In genomic region chr7:131355917-131356777, GRCh38 we compare ENCODE assay signal across 18 cellular contexts. TPM values are rescaled to one million over a fixed set of nuclear protein-coding genes. Genes with fewer than 3 reads are reported as not detected.
DNase-seq lines count a peak whose midpoint lies in the region; ATAC-seq and TF ChIP-seq lines count a peak whose summit lies in the region.
"Had no signal": no experiment of that assay in that cellular context is flagged by ENCODE, and none has a peak within 500 bp of the region (broad histone marks: within the 10 kb centered on the region; RNA-seq: fewer than 3 reads in every experiment).

No MANE protein-coding gene starts in this region.

- no peak overlapping the region for H3K4me3 ChIP-seq in fibroblast of villous mesenchyme (ENCODE audit: low read depth, low read length)
- H3K4me3 ChIP-seq in psoas muscle = no peak overlapping the region
- no peak overlapping the region for H3K4me3 ChIP-seq in SJCRH30
- H3K4me3 ChIP-seq: Peyer's patch, uterus had no signal

- peak in 3 of 4 donors; percentile 24 to 34 (median 25) for ATAC-seq in psoas muscle
- ATAC-seq: CD8-positive, alpha-beta T cell had no signal

- DNase-seq in DMS79 treated with DMSO at 0.1 percent for 48 hours (lab: John Stamatoyannopoulos, UW) = peak; percentile 73
- DNase-seq in MV-4-11 (lab: John Stamatoyannopoulos, UW) = peak; percentile 48
- DNase-seq in fibroblast of villous mesenchyme (ENCODE audit: low read depth) = peak; percentile 54
- no peak for DNase-seq in psoas muscle
- no peak for DNase-seq in SIG-M5 (lab: John Stamatoyannopoulos, UW)
- no peak for DNase-seq in ACHN
- no peak for DNase-seq in SJCRH30
- DNase-seq: activated CD8-positive, alpha-beta memory T cell treated with anti-CD3 and anti-CD28 coated beads, Interleukin-2, amount 50 U/mL, for 48 hours; activated naive CD4-positive, alpha-beta T cell treated with anti-CD3 and anti-CD28 coated beads, Interleukin-2, amount 50 U/mL, for 16 hours; CD8-positive, alpha-beta T cell; effector CD4-positive, alpha-beta T cell; Kasumi-1; NCI-H187 treated with DMSO at 0.1 percent for 48 hours; NCI-H526 treated with DMSO at 0.1 percent for 48 hours; Peyer's patch; stimulated activated naive CD4-positive, alpha-beta T cell treated with Interleukin-2 at 50 U/mL for 16 hours; uterus had no signal

- H3K27me3 ChIP-seq in psoas muscle (ENCODE audit: insufficient read depth in 3 of 3, low read length in 2 of 3) (no peaks in the 10 kb centered on the region), SJCRH30 (no peaks in the 10 kb centered on the region)
- H3K27me3 ChIP-seq: Peyer's patch, uterus had no signal

- H3K4me1 ChIP-seq in psoas muscle = peaks cover 57% of the 10 kb centered on the region
- H3K4me1 ChIP-seq in SJCRH30 = peaks cover 4% of the 10 kb centered on the region; the same call in 1 of the 2 replicates

- intact Hi-C loops in psoas muscle (cut with DNase I) = no loop called here

- TF ChIP-seq CTCF in fibroblast of villous mesenchyme (IDR thresholded peaks at IDR 0.05; ENCODE audit: insufficient read depth, low read depth, low read length) = no peak
- TF ChIP-seq CTCF in psoas muscle (IDR thresholded peaks at IDR 0.05) = no peak

- 68 to 79% (median 70%) methylated on average over 13 of the region's 13 CpGs for WGBS in psoas muscle, 3 donors

- no peak overlapping the region for H3K27ac ChIP-seq in psoas muscle
- no peak overlapping the region for H3K27ac ChIP-seq in SJCRH30
- H3K27ac ChIP-seq: HL-60, Peyer's patch had no signal

- H3K36me3 ChIP-seq in psoas muscle (ENCODE audit: insufficient read depth in 1 of 2, low read depth in 1 of 2) (no peaks in the 10 kb centered on the region), SJCRH30 (no peaks in the 10 kb centered on the region)
- H3K36me3 ChIP-seq: Peyer's patch, uterus had no signal

- in situ Hi-C loops in ACHN (cut with HindIII; ENCODE audit: low pct_ligation_motif_present, low pct_unique_long_range_greater_than_20kb, low sequenced_read_pairs) = no loop called here

- H3K9me3 ChIP-seq in psoas muscle = no peaks in the 10 kb centered on the region
- no peaks in the 10 kb centered on the region for H3K9me3 ChIP-seq in SJCRH30 (replicated peaks)
- H3K9me3 ChIP-seq: Peyer's patch, uterus had no signal

RNA-seq across cellular contexts. Expression of gene MKLN1, which starts 28.5 kb away (rescaled TPM):
- total RNA-seq in fibroblast of villous mesenchyme = 44.1 and 72.5 TPM in 2 replicates
- 10 to 100 TPM; 34.9 to 49.3 (median 45.3) TPM for total RNA-seq in psoas muscle
- polyA plus RNA-seq in psoas muscle = 10 to 100 TPM; 14.7 to 70.8 (median 18.4) TPM
- 48.5 and 57.9 TPM in 2 replicates for total RNA-seq in SJCRH30 (2014; rRNA removed; shearing (Covaris generic))

Comparison
In these comparisons a context has a peak if more than half of its experiments do, and no peak if none do; other contexts are left out.
1. DNase-seq: peak in DMS79 treated with DMSO at 0.1 percent for 48 hours (single experiment), MV-4-11 (single experiment) and fibroblast of villous mesenchyme (single experiment); none in psoas muscle (0 of 2), SIG-M5 (single experiment), ACHN (single experiment) and SJCRH30 (0 of 2).